ENCODE assay signal across 8 cellular contexts in the genomic region with DNA sequence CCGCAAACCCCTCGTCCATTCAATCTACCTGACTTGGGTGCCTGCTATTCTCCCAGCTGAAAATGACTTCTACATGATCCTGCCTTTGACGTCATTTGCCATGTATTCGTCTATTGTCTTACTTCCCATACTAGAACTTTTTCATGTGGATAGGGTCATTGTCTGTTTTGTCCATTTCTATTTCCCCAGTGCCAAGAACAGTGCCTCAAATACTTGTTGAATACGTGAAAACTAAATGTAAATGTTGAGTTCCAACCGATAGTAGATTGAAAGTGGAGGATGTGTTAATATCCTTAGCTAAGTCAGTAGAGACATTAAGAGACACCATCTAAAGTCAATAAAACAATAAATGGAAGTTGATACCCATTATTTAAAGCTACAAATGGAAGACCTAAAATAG. TPM values are rescaled to one million over a fixed set of nuclear protein-coding genes. Genes with fewer than 3 reads are reported as not detected.
DNase-seq lines count a peak whose midpoint lies in the region; ATAC-seq and TF ChIP-seq lines count a peak whose summit lies in the region.

No MANE protein-coding gene starts in this region.

- no peak for ATAC-seq in GM21526 (IDR thresholded peaks at IDR 0.05; ENCODE audit: low FRiP score, unreplicated experiment)

- no peaks in the 10 kb centered on the region for H3K27me3 Mint-ChIP-seq in activated naive CD4-positive, alpha-beta T cell treated with anti-CD3 and anti-CD28 coated beads, Interleukin-2, amount 10 ng/mL, durations not matched to agents 7 days and 5 days
- no peaks in the 10 kb centered on the region for H3K27me3 Mint-ChIP-seq in activated naive CD8-positive, alpha-beta T cell treated with anti-CD3 and anti-CD28 coated beads for 36 hours

- no peak for TF ChIP-seq CTCF in liver (IDR thresholded peaks at IDR 0.05; ENCODE audit: low read depth, low read length, missing input control)

- CTCF ChIA-PET in activated naive CD4-positive, alpha-beta T cell treated with anti-CD3 and anti-CD28 coated beads, Interleukin-2, amount 10 ng/mL, durations not matched to agents 7 days and 5 days (lab: Charles Lee): interaction anchor here (1.9 kb wide), 1 partner anchor 420 kb away, joined by 4 read pairs; no protein-coding TSS in a partner anchor

- 59% methylated on average over 6 of the region's 6 CpGs for WGBS in liver
- 40% methylated on average over 6 of the region's 6 CpGs for WGBS in urinary bladder

- peaks cover 40% of the 10 kb centered on the region for H3K4me1 Mint-ChIP-seq in activated naive CD4-positive, alpha-beta T cell treated with anti-CD3 and anti-CD28 coated beads, Interleukin-2, amount 10 ng/mL, durations not matched to agents 7 days and 5 days
- peaks cover 49% of the 10 kb centered on the region for H3K4me1 Mint-ChIP-seq in activated naive CD8-positive, alpha-beta T cell treated with anti-CD3 and anti-CD28 coated beads for 36 hours

- DNase-seq in activated naive CD4-positive, alpha-beta T cell treated with anti-CD3 and anti-CD28 coated beads, Interleukin-2, amount 10 ng/mL, durations not matched to agents 7 days and 5 days: no peak
- DNase-seq in activated naive CD4-positive, alpha-beta T cell (lab: John Stamatoyannopoulos, UW): no peak
- DNase-seq in activated naive CD8-positive, alpha-beta T cell treated with anti-CD3 and anti-CD28 coated beads for 36 hours: no peak
- no peak for DNase-seq in LoVo (ENCODE audit: low spot score)
- DNase-seq in stimulated activated naive CD4-positive, alpha-beta T cell (lab: John Stamatoyannopoulos, UW): no peak

- H3K27ac ChIP-seq in liver (ENCODE audit: low read depth in 1 of 2, low read length in 2 of 2) (no peak overlapping the region), urinary bladder (ENCODE audit: low read depth) (no peak overlapping the region)

- TF ChIP-seq RAD21 in liver (IDR thresholded peaks at IDR 0.05): no peak

- H3K36me3 ChIP-seq in liver (ENCODE audit: control insufficient read depth in 4 of 4, insufficient read depth in 3 of 4, low read depth in 1 of 4, low read length in 3 of 4) (peaks cover 0 to 22% (median 10%) of the 10 kb centered on the region in 4 donors), urinary bladder (ENCODE audit: insufficient read depth) (no peaks in the 10 kb centered on the region)

- no peaks in the 10 kb centered on the region for H3K9me3 Mint-ChIP-seq in activated naive CD4-positive, alpha-beta T cell treated with anti-CD3 and anti-CD28 coated beads, Interleukin-2, amount 10 ng/mL, durations not matched to agents 7 days and 5 days
- no peaks in the 10 kb centered on the region for H3K9me3 Mint-ChIP-seq in activated naive CD8-positive, alpha-beta T cell treated with anti-CD3 and anti-CD28 coated beads for 36 hours

- peak overlapping the region; percentile 93 for H3K4me3 Mint-ChIP-seq in activated naive CD4-positive, alpha-beta T cell treated with anti-CD3 and anti-CD28 coated beads, Interleukin-2, amount 10 ng/mL, durations not matched to agents 7 days and 5 days
- H3K4me3 Mint-ChIP-seq in activated naive CD8-positive, alpha-beta T cell treated with anti-CD3 and anti-CD28 coated beads for 36 hours: peak overlapping the region; percentile 91

- H3K9ac ChIP-seq in liver (ENCODE audit: low read depth in 1 of 2, low read length in 2 of 2): peak overlapping the region; percentile 50 to 76

- H3K36me3 Mint-ChIP-seq in activated naive CD4-positive, alpha-beta T cell treated with anti-CD3 and anti-CD28 coated beads, Interleukin-2, amount 10 ng/mL, durations not matched to agents 7 days and 5 days: peaks cover 14% of the 10 kb centered on the region
- H3K36me3 Mint-ChIP-seq in activated naive CD8-positive, alpha-beta T cell treated with anti-CD3 and anti-CD28 coated beads for 36 hours: peaks cover 4% of the 10 kb centered on the region

- H3K9me3 ChIP-seq in liver (ENCODE audit: control insufficient read depth in 4 of 4, low read length in 3 of 4): no peaks in the 10 kb centered on the region

- H3K27ac Mint-ChIP-seq in activated naive CD4-positive, alpha-beta T cell treated with anti-CD3 and anti-CD28 coated beads, Interleukin-2, amount 10 ng/mL, durations not matched to agents 7 days and 5 days: peak overlapping the region; percentile 94
- H3K27ac Mint-ChIP-seq in activated naive CD8-positive, alpha-beta T cell treated with anti-CD3 and anti-CD28 coated beads for 36 hours: peak overlapping the region; percentile 86

- no peaks in the 10 kb centered on the region for H3K27me3 ChIP-seq in liver (ENCODE audit: control insufficient read depth in 4 of 4, insufficient read depth in 4 of 4, low read length in 3 of 4)

- H3K4me1 ChIP-seq in liver (ENCODE audit: control insufficient read depth in 4 of 4, insufficient read depth in 4 of 4, low read length in 3 of 4): peaks cover 0 to 12% (median 4%) of the 10 kb centered on the region in 4 donors
- no peaks in the 10 kb centered on the region for H3K4me1 ChIP-seq in urinary bladder (ENCODE audit: insufficient read depth)

- H3K4me3 ChIP-seq in liver (ENCODE audit: low read depth in 1 of 3, low read length in 3 of 3): peak overlapping the region; percentile 79 to 91 (median 87)
- peak overlapping the region; percentile 73 for H3K4me3 ChIP-seq in urinary bladder (ENCODE audit: low read depth, low read length)

TF ChIP-seq in liver, 16 proteins besides CTCF, POLR2A, EP300 and RAD21:
- no peak for TF ChIP-seq HNF4A (conservative IDR thresholded peaks at IDR 0.05)

RNA-seq across cellular contexts. Expression of a gene that starts 0.9 kb away (rescaled TPM):
- 10 to 100 TPM; 11.1 to 12.0 TPM for total RNA-seq in activated naive CD8-positive, alpha-beta T cell treated with anti-CD3 and anti-CD28 coated beads for 36 hours
- total RNA-seq in liver (10 to 100 TPM in 1 of 2 donors, 1 to 10 TPM in 1; 4.9 to 11.2 TPM), urinary bladder (10.7 TPM)
- polyA plus RNA-seq in liver (1 to 10 TPM; 2.6 to 6.0 TPM), urinary bladder (10.9 TPM)

RNA-seq across cellular contexts. Expression of a gene that starts 13.3 kb away (rescaled TPM):
- total RNA-seq in activated naive CD8-positive, alpha-beta T cell treated with anti-CD3 and anti-CD28 coated beads for 36 hours: not detected
- total RNA-seq in liver (not detected), urinary bladder (not detected)
- polyA plus RNA-seq in liver (not detected), urinary bladder (not detected)

RNA-seq across cellular contexts. Expression of a gene that starts 25.6 kb away (rescaled TPM):
- total RNA-seq in activated naive CD8-positive, alpha-beta T cell treated with anti-CD3 and anti-CD28 coated beads for 36 hours: not detected
- total RNA-seq in liver: under 1 TPM in 1 of 2 donors, not detected in 1; under 0.01 TPM
- polyA plus RNA-seq in liver: not detected
- total RNA-seq in urinary bladder: not detected
- not detected for polyA plus RNA-seq in urinary bladder

RNA-seq across cellular contexts. Expression of a gene that starts 30.2 kb away (rescaled TPM):
- not detected for total RNA-seq in activated naive CD8-positive, alpha-beta T cell treated with anti-CD3 and anti-CD28 coated beads for 36 hours
- total RNA-seq in liver (not detected), urinary bladder (not detected)
- polyA plus RNA-seq in liver (not detected), urinary bladder (not detected)

RNA-seq across cellular contexts. Expression of a gene that starts 36.7 kb away (rescaled TPM):
- total RNA-seq in activated naive CD8-positive, alpha-beta T cell treated with anti-CD3 and anti-CD28 coated beads for 36 hours: not detected
- total RNA-seq in liver: under 1 TPM; 0.05 to 0.08 TPM
- not detected for polyA plus RNA-seq in liver
- 3.2 TPM for total RNA-seq in urinary bladder
- 0.65 TPM for polyA plus RNA-seq in urinary bladder
